8 cellular contexts compared by ENCODE assay signal in the genomic region with DNA sequence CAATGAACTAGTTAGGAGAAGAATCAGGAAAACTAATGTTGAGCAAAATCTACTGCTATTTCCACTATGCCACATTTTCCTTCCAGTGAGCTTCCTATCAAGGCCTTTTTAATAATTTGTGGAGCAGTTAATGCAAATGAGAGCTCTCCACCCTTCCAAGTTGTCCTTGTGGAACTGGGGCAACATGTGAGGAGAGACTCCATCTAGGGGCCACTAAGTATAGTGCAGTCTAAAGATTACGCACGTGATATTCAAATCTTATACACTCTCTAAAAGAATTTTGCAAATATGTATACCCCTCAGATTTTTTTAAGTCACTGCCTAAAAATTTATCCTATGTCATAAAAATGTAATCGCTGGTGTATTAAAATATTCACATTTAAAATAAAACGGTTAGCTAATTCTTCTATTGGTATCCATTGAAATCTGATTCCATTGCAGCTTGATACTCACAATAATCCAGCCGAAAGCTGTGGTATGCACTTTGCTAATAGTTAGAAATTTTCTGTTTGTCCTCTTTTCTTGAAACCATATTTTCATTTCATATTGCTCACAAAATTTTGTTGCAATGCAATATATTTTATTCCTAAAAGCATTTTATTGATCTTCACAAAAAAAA.
DNase-seq lines count a peak whose midpoint lies in the region; ATAC-seq and TF ChIP-seq lines count a peak whose summit lies in the region.

No MANE protein-coding gene starts in this region.

- no TSS peak for BruUV-seq in Panc1 (replicated peaks; lab: Mats Ljungman, UMichigan)

- peak; percentile 68 for DNase-seq in GM03348 (ENCODE audit: low spot score)
- DNase-seq in Panc1 (ENCODE audit: low read depth, low spot score), result peak; percentile 2
- DNase-seq in fibroblast of pulmonary artery (ENCODE audit: low read depth), result peak; percentile 44
- no peak for DNase-seq in spleen
- DNase-seq in sigmoid colon, result no peak
- DNase-seq in GF-D8 (lab: John Stamatoyannopoulos, UW), result no peak
- DNase-seq in stimulated activated CD4-positive, alpha-beta T cell treated with anti-CD3 and anti-CD28 coated beads, Interleukin-12 subunit alpha, Interleukin-12 subunit beta, amount 100 ng/mL, for 4 hours, result no peak

- ATAC-seq in HG03280 (IDR thresholded peaks at IDR 0.05; ENCODE audit: unreplicated experiment) (peak; percentile 76), Panc1 (no peak)

- TF ChIP-seq POLR2A in spleen (IDR thresholded peaks at IDR 0.05) (no peak), sigmoid colon (IDR thresholded peaks at IDR 0.05) (no peak)

- no peak overlapping the region for H3K4me3 ChIP-seq in Panc1 (ENCODE audit: low read depth in 2 of 2, low read length in 2 of 2)
- H3K4me3 ChIP-seq in fibroblast of pulmonary artery (replicated peaks; ENCODE audit: low read depth, low read length), result no peak overlapping the region
- no peak overlapping the region for H3K4me3 ChIP-seq in spleen
- H3K4me3 ChIP-seq in sigmoid colon, result no peak overlapping the region

- 11 to 30% (median 18%) methylated on average over 5 of the region's 5 CpGs for WGBS in spleen, 5 donors
- WGBS in sigmoid colon, 2 donors, result 9 to 15% methylated on average over 5 of the region's 5 CpGs

- no peaks in the 10 kb centered on the region for H3K4me1 ChIP-seq in Panc1 (ENCODE audit: control insufficient read depth, insufficient read depth, low read length)
- H3K4me1 ChIP-seq in spleen, result peaks cover 0 to 5% (median 0%) of the 10 kb centered on the region in 6 donors
- no peaks in the 10 kb centered on the region for H3K4me1 ChIP-seq in sigmoid colon

- POLR2A ChIA-PET in Panc1 (lab: Charles Lee), result interaction anchor here (0.6 kb wide), 1 partner anchor 88 kb away, joined by 6 read pairs; no protein-coding TSS in a partner anchor

- TF ChIP-seq CTCF in Panc1 (IDR thresholded peaks at IDR 0.05), result peak; percentile 75
- peak; percentile 70 for TF ChIP-seq CTCF in fibroblast of pulmonary artery (IDR thresholded peaks at IDR 0.05; ENCODE audit: low read length, missing control alignments)
- peak in 8 of 11 experiments; percentile 22 to 60 (median 50) for TF ChIP-seq CTCF in spleen (IDR thresholded peaks at IDR 0.05 in 8 of 11, conservative IDR thresholded peaks at IDR 0.05 in 3 of 11)
- no peak for TF ChIP-seq CTCF in sigmoid colon (IDR thresholded peaks at IDR 0.05)

- H3K27me3 ChIP-seq in Panc1 (ENCODE audit: control insufficient read depth, insufficient read depth, low read length) (no peaks in the 10 kb centered on the region), spleen (replicated peaks in 1 of 7) (peaks cover 0 to 32% (median 0%) of the 10 kb centered on the region in 7 donors), sigmoid colon (no peaks in the 10 kb centered on the region)

- no peaks in the 10 kb centered on the region for H3K36me3 ChIP-seq in Panc1 (ENCODE audit: control insufficient read depth, insufficient read depth, low read length)
- H3K36me3 ChIP-seq in spleen, result no peaks in the 10 kb centered on the region
- H3K36me3 ChIP-seq in sigmoid colon, result no peaks in the 10 kb centered on the region

- in situ Hi-C loops in Panc1 (cut with HindIII; ENCODE audit: low pct_unique_long_range_greater_than_20kb, low sequenced_read_pairs), result no loop called here

- H3K27ac ChIP-seq in Panc1 (ENCODE audit: low read length), result no peak overlapping the region
- no peak overlapping the region for H3K27ac ChIP-seq in spleen
- H3K27ac ChIP-seq in sigmoid colon, result no peak overlapping the region

- intact Hi-C loops in Panc1 (cut with micrococcal nuclease; ENCODE audit: unreplicated experiment), result no loop called here
- intact Hi-C loops in spleen (cut with DNase I; ENCODE audit: low total_unique reads), result no loop called here
- intact Hi-C loops in sigmoid colon (cut with DNase I), result no loop called here

- CTCF ChIA-PET in Panc1 (lab: Charles Lee), result interaction anchor here (0.6 kb wide), 1 partner anchor 60 kb away, joined by 3 read pairs; no protein-coding TSS in a partner anchor

- TF ChIP-seq EP300 in sigmoid colon (IDR thresholded peaks at IDR 0.05), result no peak

- H3K9me3 ChIP-seq in Panc1 (ENCODE audit: control insufficient read depth, insufficient read depth, low read depth, low read length) (no peaks in the 10 kb centered on the region), spleen (no peaks in the 10 kb centered on the region), sigmoid colon (no peaks in the 10 kb centered on the region)

Comparison
In these comparisons a context has a peak if more than half of its experiments do, and no peak if none do; other contexts are left out.
1. DNase-seq: peak in GM03348 (single experiment), Panc1 (single experiment) and fibroblast of pulmonary artery (single experiment); none in spleen (single experiment), sigmoid colon (single experiment), GF-D8 (single experiment) and stimulated activated CD4-positive, alpha-beta T cell treated with anti-CD3 and anti-CD28 coated beads, Interleukin-12 subunit alpha, Interleukin-12 subunit beta, amount 100 ng/mL, for 4 hours (single experiment).
2. CTCF ChIP-seq: peak in Panc1 (single experiment), fibroblast of pulmonary artery (single experiment) and spleen (8 of 11); none in sigmoid colon (0 of 4).